In genomic region chr4:146098397-146098796, GRCh38 we compare ENCODE assay signal across 17 cellular contexts.
DNase-seq lines count a peak whose midpoint lies in the region; ATAC-seq, FAIRE-seq and TF ChIP-seq lines count a peak whose summit lies in the region.
"Had no signal": no experiment of that assay in that cellular context is flagged by ENCODE, and none has a peak within 500 bp of the region (broad histone marks: within the 10 kb centered on the region; RNA-seq: fewer than 3 reads in every experiment).

No MANE protein-coding gene starts in this region.

- no peaks in the 10 kb centered on the region for H3K4me1 ChIP-seq in HepG2 (ENCODE audit: insufficient read depth, low read length)
- H3K4me1 ChIP-seq: prostate gland had no signal

- ATAC-seq in GM19452 (IDR thresholded peaks at IDR 0.05; ENCODE audit: unreplicated experiment) (peak; percentile 80), HG02852 (IDR thresholded peaks at IDR 0.05; ENCODE audit: unreplicated experiment) (peak; percentile 78), HG03469 (IDR thresholded peaks at IDR 0.05; ENCODE audit: unreplicated experiment) (peak; percentile 59), HepG2 (no peak)
- no peak for ATAC-seq in activated T-cell treated with anti-CD3 and anti-CD28 coated beads, Interleukin-2, amount 50 U/mL, for 4 hours
- ATAC-seq: Panc1 had no signal

- no peaks in the 10 kb centered on the region for H4K20me1 ChIP-seq in HepG2 (ENCODE audit: insufficient read depth, low read length)

- no TSS peak for BruUV-seq in HepG2 (replicated peaks; lab: Mats Ljungman, UMichigan)

- H3K79me2 ChIP-seq in HepG2 (ENCODE audit: insufficient read depth, low read length), result no peaks in the 10 kb centered on the region
- H3K79me2 ChIP-seq: hepatocyte had no signal

- POLR2A ChIA-PET in HepG2 (lab: Yijun Ruan, JAX), result no interaction called here

- no peaks in the 10 kb centered on the region for H3K4me1 Mint-ChIP-seq in activated T-cell treated with anti-CD3 and anti-CD28 coated beads, Interleukin-2, amount 50 U/mL, for 4 hours (ENCODE audit: low read depth)

- H2AFZ ChIP-seq in HepG2 (ENCODE audit: low read length), result no peak overlapping the region
- H2AFZ ChIP-seq: GM23248, hepatocyte had no signal

- H3K27me3 ChIP-seq in HepG2 (ENCODE audit: control insufficient read depth in 1 of 2, insufficient read depth in 2 of 2, low read length in 2 of 2), result 0 out of 5 replicates have a peak, but pooled peaks cover 0 to 2% of the 10 kb centered on the region in 2 experiments
- H3K27me3 ChIP-seq: brain microvascular endothelial cell, hepatocyte had no signal

- H3K9me3 Mint-ChIP-seq in activated T-cell treated with anti-CD3 and anti-CD28 coated beads, Interleukin-2, amount 50 U/mL, for 4 hours, result peaks cover 3% of the 10 kb centered on the region

- no peak overlapping the region for H3K27ac ChIP-seq in HepG2 (ENCODE audit: extremely low read length, insufficient read depth, low read length)
- H3K27ac ChIP-seq: brain microvascular endothelial cell, GM23248, hepatocyte, prostate gland had no signal

- H3K4me3 ChIP-seq in HepG2 (replicated peaks in 1 of 3; ENCODE audit: insufficient read depth in 1 of 3, low read depth in 2 of 3, low read length in 3 of 3), result no peak overlapping the region
- H3K4me3 ChIP-seq: GM23248, hepatocyte, prostate gland had no signal

- no peak for FAIRE-seq in HepG2 (lab: Jason Lieb, UNC)

- H3K36me3 Mint-ChIP-seq in activated T-cell treated with anti-CD3 and anti-CD28 coated beads, Interleukin-2, amount 50 U/mL, for 4 hours (ENCODE audit: insufficient read depth), result no peaks in the 10 kb centered on the region

- H3K27me3 Mint-ChIP-seq in activated T-cell treated with anti-CD3 and anti-CD28 coated beads, Interleukin-2, amount 50 U/mL, for 4 hours (ENCODE audit: low read depth), result peaks cover 16% of the 10 kb centered on the region
- H3K27me3 Mint-ChIP-seq: IgD-negative memory B cell had no signal

- no peak for TF ChIP-seq POLR2A in HepG2 (IDR thresholded peaks at IDR 0.05; ENCODE audit: insufficient read depth in 1 of 2, low read depth in 2 of 2, low read length in 2 of 2)

- WGBS in HepG2 (ENCODE audit: low lambda C conversion rate), result 12% methylated on average over 1 of the region's 1 CpG

- TF ChIP-seq RAD21 in HepG2 (CRISPR knock-in tag; IDR thresholded peaks at IDR 0.05), result no peak

- CTCF ChIA-PET in HepG2 (lab: Yijun Ruan, JAX; ENCODE audit: low intra/inter-chr PET ratio, low total read pairs), result no interaction called here

- intact Hi-C loops in HepG2 (cut with micrococcal nuclease; ENCODE audit: unreplicated experiment), result loop anchor here (5.0 to 10.0 kb wide), 2 partner anchors 139 to 996 kb away; no protein-coding TSS in a partner anchor

- H3K4me2 ChIP-seq in HepG2 (ENCODE audit: low read depth, low read length), result no peak overlapping the region
- H3K4me2 ChIP-seq: hepatocyte had no signal

- H3K9me3 ChIP-seq in HepG2 (ENCODE audit: low read length), result no peaks in the 10 kb centered on the region
- H3K9me3 ChIP-seq: prostate gland had no signal

- DNase-seq in GM13976 (ENCODE audit: low spot score), result peak; percentile 31
- DNase-seq in stimulated activated CD8-positive, alpha-beta memory T cell treated with anti-CD3 and anti-CD28 coated beads, Interleukin-4, amount 100 ng/mL, for 48 hours, result no peak
- no peak for DNase-seq in activated T-cell treated with anti-CD3 and anti-CD28 coated beads, Interleukin-2, amount 50 U/mL, for 4 hours
- no peak for DNase-seq in HepG2 (ENCODE audit: low spot score)
- DNase-seq in SK-N-DZ (ENCODE audit: low spot score), result no peak
- DNase-seq: brain microvascular endothelial cell; GM23248; mesenchymal stem cell; NCI-H187 treated with DMSO at 0.1 percent for 48 hours; stimulated activated CD4-positive, alpha-beta T cell treated with anti-CD3 and anti-CD28 coated beads, Interleukin-2, amount 100 ng/mL, for 48 hours had no signal

- no peaks in the 10 kb centered on the region for H3K36me3 ChIP-seq in HepG2 (replicated peaks in 1 of 2; ENCODE audit: control insufficient read depth in 1 of 2, insufficient read depth in 2 of 2, low read length in 2 of 2)
- H3K36me3 ChIP-seq: brain microvascular endothelial cell, prostate gland had no signal

- TF ChIP-seq EP300 in HepG2 (IDR thresholded peaks at IDR 0.05; ENCODE audit: low read depth in 2 of 2, low read length in 2 of 2) (no peak), HepG2 (CRISPR knock-in tag; IDR thresholded peaks at IDR 0.05; ENCODE audit: borderline replicate concordance) (no peak)

- TF ChIP-seq CTCF in GM13976 (IDR thresholded peaks at IDR 0.05; ENCODE audit: borderline replicate concordance, control extremely low read depth, extremely low read depth, insufficient read depth, missing control alignments), result no peak
- TF ChIP-seq CTCF in HepG2 (CRISPR knock-in tag; IDR thresholded peaks at IDR 0.05), result no peak

- in situ Hi-C loops in GM13976 (cut with MboI; ENCODE audit: low sequenced_read_pairs, unreplicated experiment) (no loop called here), HepG2 (cut with HindIII; ENCODE audit: extremely low pct_ligation_motif_present, low pct_unique_long_range_greater_than_20kb) (loop anchor here (25.0 kb wide), 1 partner anchor 814 kb away; no protein-coding TSS in a partner anchor)

- no peak overlapping the region for H3K4me3 Mint-ChIP-seq in activated T-cell treated with anti-CD3 and anti-CD28 coated beads, Interleukin-2, amount 50 U/mL, for 4 hours

- no peak overlapping the region for H3K9ac ChIP-seq in HepG2 (ENCODE audit: insufficient read depth, low read depth, low read length)
- H3K9ac ChIP-seq: GM23248 had no signal

TF ChIP-seq in HepG2, 621 proteins besides CTCF, POLR2A, EP300 and RAD21:
- no peak for TF ChIP-seq KMT2B (CRISPR knock-in tag; IDR thresholded peaks at IDR 0.05)
- TF ChIP-seq MED8 (CRISPR knock-in tag; IDR thresholded peaks at IDR 0.05; ENCODE audit: insufficient replicate concordance), result no peak
- TF ChIP-seq HMG20B (CRISPR knock-in tag; conservative IDR thresholded peaks at IDR 0.05), result no peak
- TF ChIP-seq ZNF768 (CRISPR knock-in tag; IDR thresholded peaks at IDR 0.05), result no peak
- no peak for TF ChIP-seq RFX5 (IDR thresholded peaks at IDR 0.05; ENCODE audit: low read depth, low read length)
- TF ChIP-seq YEATS2 (CRISPR knock-in tag; IDR thresholded peaks at IDR 0.05; ENCODE audit: borderline replicate concordance), result no peak
- TF ChIP-seq ZBTB7B (CRISPR knock-in tag; IDR thresholded peaks at IDR 0.05), result no peak
- no peak for TF ChIP-seq ZNF280B (CRISPR knock-in tag; IDR thresholded peaks at IDR 0.05; ENCODE audit: borderline replicate concordance)
- no peak for TF ChIP-seq NFE2 (CRISPR knock-in tag; IDR thresholded peaks at IDR 0.05)
- TF ChIP-seq MBNL3 (CRISPR knock-in tag; conservative IDR thresholded peaks at IDR 0.05), result no peak
- no peak for TF ChIP-seq ZNF746 (CRISPR knock-in tag; IDR thresholded peaks at IDR 0.05)
- no peak for TF ChIP-seq ARNT2 (CRISPR knock-in tag; IDR thresholded peaks at IDR 0.05; ENCODE audit: low read depth)
- no peak for TF ChIP-seq ATF5 (CRISPR knock-in tag; IDR thresholded peaks at IDR 0.05; ENCODE audit: low read depth)
- no peak for TF ChIP-seq SP2 (CRISPR knock-in tag; IDR thresholded peaks at IDR 0.05)
- no peak for TF ChIP-seq TEAD2 (CRISPR knock-in tag; IDR thresholded peaks at IDR 0.05)
- no peak for TF ChIP-seq ZNF12 (CRISPR knock-in tag; IDR thresholded peaks at IDR 0.05)
- no peak for TF ChIP-seq YY1 (IDR thresholded peaks at IDR 0.05; ENCODE audit: insufficient read depth, insufficient replicate concordance, low read depth, low read length)
- no peak for TF ChIP-seq TBL1XR1 (IDR thresholded peaks at IDR 0.05; ENCODE audit: borderline replicate concordance, low read length, partially characterized antibody)
- no peak for TF ChIP-seq KLF6 (CRISPR knock-in tag; IDR thresholded peaks at IDR 0.05)
- no peak for TF ChIP-seq ASH2L (IDR thresholded peaks at IDR 0.05; ENCODE audit: insufficient read length, low read depth, low read length)

Comparison
In these comparisons a context has a peak if more than half of its experiments do, and no peak if none do; other contexts are left out.
1. ATAC-seq: peak in GM19452 (single experiment), HG02852 (single experiment) and HG03469 (single experiment); none in activated T-cell treated with anti-CD3 and anti-CD28 coated beads, Interleukin-2, amount 50 U/mL, for 4 hours (0 of 2) and HepG2 (single experiment).